Comparison of ENCODE assay signal across 29 cellular contexts in the genomic region with DNA sequence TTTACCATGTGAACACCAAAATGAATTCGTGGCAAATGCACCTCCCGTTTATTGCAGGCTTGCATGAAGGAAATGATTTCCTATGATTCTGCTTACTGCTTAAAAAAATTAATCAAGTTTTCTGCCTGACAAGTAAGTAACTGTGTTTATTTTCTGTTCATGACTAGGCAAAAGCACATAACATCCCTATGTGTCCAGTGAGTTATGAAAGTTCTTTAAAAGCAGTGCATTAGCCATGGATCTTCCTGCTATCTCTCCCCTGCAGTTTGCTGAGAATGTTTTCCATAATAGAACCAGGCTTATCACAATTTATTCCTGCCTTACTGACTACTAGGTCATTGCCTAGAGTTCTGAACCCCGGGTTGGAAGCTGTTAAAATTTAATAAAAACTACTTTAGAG. TPM values are rescaled to one million over a fixed set of nuclear protein-coding genes. Genes with fewer than 3 reads are reported as not detected.
A peak's percentile ranks its signal among the peaks of the same experiment; 100 is the strongest.
DNase-seq lines count a peak whose midpoint lies in the region; ATAC-seq, FAIRE-seq and TF ChIP-seq lines count a peak whose summit lies in the region.
"Had no signal": no experiment of that assay in that cellular context is flagged by ENCODE, and none has a peak within 500 bp of the region (broad histone marks: within the 10 kb centered on the region; RNA-seq: fewer than 3 reads in every experiment).

No MANE protein-coding gene starts in this region.

- peak overlapping the region in 1 of 7 donors; percentile 12 for H3K4me3 Mint-ChIP-seq in CD8-positive, alpha-beta memory T cell
- H3K4me3 Mint-ChIP-seq: activated CD4-positive, alpha-beta memory T cell treated with anti-CD3 and anti-CD28 coated beads for 36 hours; GM23338 had no signal

- no peaks in the 10 kb centered on the region for H3K9me2 ChIP-seq in Karpas-422 (replicated peaks; ENCODE audit: insufficient read depth, low read length)

- TF ChIP-seq RAD21 in A549 (conservative IDR thresholded peaks at IDR 0.05 in 1 of 2, IDR thresholded peaks at IDR 0.05 in 1 of 2) (no peak), K562 (CRISPR knock-in tag; conservative IDR thresholded peaks at IDR 0.05 in 1 of 2, IDR thresholded peaks at IDR 0.05 in 1 of 2) (no peak), liver (IDR thresholded peaks at IDR 0.05) (no peak)

- in situ Hi-C loops in K562 (cut with MboI): no loop called here

- DNase-seq in A549 (ENCODE audit: low read depth in 1 of 2, low spot score in 1 of 2): no peak
- no peak for DNase-seq in CD8-positive, alpha-beta memory T cell
- DNase-seq in K562 (ENCODE audit: extremely low read depth in 1 of 4, low spot score in 3 of 4): peak in 3 of 4 experiments; percentile 4 to 27 (median 7)
- no peak for DNase-seq in foreskin melanocyte
- DNase-seq in ovary: no peak
- no peak for DNase-seq in Karpas-422
- DNase-seq: activated CD4-positive, alpha-beta memory T cell treated with anti-CD3 and anti-CD28 coated beads for 36 hours; activated CD4-positive, CD25-positive, alpha-beta regulatory T cell treated with anti-CD3 and anti-CD28 coated beads, Interleukin-2, amount 50 U/mL, for 72 hours; activated CD8-positive, alpha-beta memory T cell treated with anti-CD3 and anti-CD28 coated beads, Interleukin-2, amount 50 U/mL, for 4 hours; activated effector memory CD4-positive, alpha-beta T cell treated with anti-CD3 and anti-CD28 coated beads, Interleukin-2, amount 50 U/mL, for 16 hours; central memory CD4-positive, alpha-beta T cell; dermis blood vessel endothelial cell; EL; NCI-H1092 treated with DMSO at 0.1 percent for 48 hours; NCI-H187; NCI-H2171 treated with DMSO at 0.1 percent for 48 hours; NK-92 treated with Interleukin-12 subunit alpha and Interleukin-12 subunit beta, amount 100 ng/mL, for 24 hours; sigmoid colon; SJCRH30; stimulated activated naive CD4-positive, alpha-beta T cell had no signal

- H3K9ac ChIP-seq in K562 (ENCODE audit: insufficient read depth in 1 of 2, low read depth in 2 of 2, low read length in 2 of 2): no peak overlapping the region
- H3K9ac ChIP-seq in liver (ENCODE audit: low read depth in 1 of 2, low read length in 2 of 2): peak overlapping the region; percentile 72 to 94
- no peak overlapping the region for H3K9ac ChIP-seq in Karpas-422 (ENCODE audit: low read length)

- H3K4me3 ChIP-seq in A549 (no peak overlapping the region), K562 (no peak overlapping the region), liver (ENCODE audit: low read depth in 1 of 3, low read length in 3 of 3) (peak overlapping the region; percentile 60 to 77 (median 63)), ovary (no peak overlapping the region), Karpas-422 (ENCODE audit: low read length) (no peak overlapping the region)
- no peak overlapping the region for H3K4me3 ChIP-seq in CD8-positive, alpha-beta memory T cell (ENCODE audit: low read length)
- H3K4me3 ChIP-seq: BLaER1 treated with 17β-estradiol and CSF1 and Interleukin-3, amounts not matched to agents 10 nM and 100 nM; GM12878; GM23338; sigmoid colon; SJCRH30; suprapubic skin had no signal

- H3K9me3 ChIP-seq in A549: no peaks in the 10 kb centered on the region
- H3K9me3 ChIP-seq in CD8-positive, alpha-beta memory T cell (ENCODE audit: low read length): no peaks in the 10 kb centered on the region
- no peaks in the 10 kb centered on the region for H3K9me3 ChIP-seq in K562 (replicated peaks; ENCODE audit: control insufficient read depth, insufficient read depth, low read depth, low read length)
- H3K9me3 ChIP-seq in liver (ENCODE audit: control insufficient read depth in 4 of 4, low read length in 3 of 4): no peaks in the 10 kb centered on the region
- no peaks in the 10 kb centered on the region for H3K9me3 ChIP-seq in ovary
- no peaks in the 10 kb centered on the region for H3K9me3 ChIP-seq in Karpas-422 (ENCODE audit: low read length)
- H3K9me3 ChIP-seq: prostate gland, sigmoid colon, SJCRH30, suprapubic skin had no signal

- H3K4me1 ChIP-seq in A549: peaks cover 25% of the 10 kb centered on the region
- H3K4me1 ChIP-seq in CD8-positive, alpha-beta memory T cell (ENCODE audit: insufficient read depth, low read length): peaks cover 58% of the 10 kb centered on the region
- peaks cover 0 to 45% of the 10 kb centered on the region in 2 experiments; a peak in 3 of 5 replicates for H3K4me1 ChIP-seq in K562 (replicated peaks in 1 of 2; ENCODE audit: control insufficient read depth in 2 of 2, insufficient read depth in 2 of 2, low read length in 2 of 2)
- H3K4me1 ChIP-seq in liver (ENCODE audit: control insufficient read depth in 4 of 4, insufficient read depth in 4 of 4, low read length in 3 of 4): peaks cover 5 to 40% (median 22%) of the 10 kb centered on the region in 4 donors
- no peaks in the 10 kb centered on the region for H3K4me1 ChIP-seq in ovary (ENCODE audit: insufficient read depth)
- H3K4me1 ChIP-seq in Karpas-422 (ENCODE audit: low read length): peaks cover 5% of the 10 kb centered on the region
- H3K4me1 ChIP-seq: prostate gland, sigmoid colon, suprapubic skin had no signal

- POLR2A ChIA-PET in A549 (lab: Yijun Ruan, JAX): no interaction called here
- POLR2A ChIA-PET in CD8-positive, alpha-beta memory T cell (lab: Charles Lee): no interaction called here
- POLR2A ChIA-PET in K562 (lab: Yijun Ruan, JAX): no interaction called here

- TF ChIP-seq CTCF in A549 (IDR thresholded peaks at IDR 0.05) (no peak), K562 (IDR thresholded peaks at IDR 0.05 in 2 of 3, conservative IDR thresholded peaks at IDR 0.05 in 1 of 3; ENCODE audit: insufficient read depth in 2 of 3, low read depth in 1 of 3, low read length in 3 of 3) (no peak), liver (IDR thresholded peaks at IDR 0.05; ENCODE audit: low read depth, low read length, missing input control) (no peak), ovary (IDR thresholded peaks at IDR 0.05) (no peak)

- H2AFZ ChIP-seq in K562 (ENCODE audit: low read depth, low read length) (no peak overlapping the region), Karpas-422 (ENCODE audit: low read length) (no peak overlapping the region)

- intact Hi-C loops in K562 (cut with micrococcal nuclease) (loop anchor here (2.0 kb wide), 1 partner anchor 33 kb away; a partner anchor contains a TSS), ovary (cut with DNase I) (no loop called here)

- peaks cover 81 to 100% (median 96%) of the 10 kb centered on the region in 3 donors for H3K4me1 Mint-ChIP-seq in CD8-positive, alpha-beta memory T cell

- peak overlapping the region; percentile 75 for H3K4me2 ChIP-seq in A549
- H3K4me2 ChIP-seq in K562 (ENCODE audit: insufficient read depth, low read length): peak overlapping the region; percentile 30
- no peak overlapping the region for H3K4me2 ChIP-seq in Karpas-422 (ENCODE audit: low read depth, low read length, poor library complexity, severe bottlenecking)
- H3K4me2 ChIP-seq: GM23338 had no signal

- H3K27ac ChIP-seq in A549 (peak overlapping the region in 1 of 2 experiments; percentile 62; a peak in 3 of 6 replicates), K562 (ENCODE audit: extremely low read depth, low read depth, low read length) (no peak overlapping the region; the same call in 2 of the 3 replicates), liver (ENCODE audit: low read depth in 1 of 2, low read length in 2 of 2) (peak overlapping the region; percentile 28 to 77), ovary (no peak overlapping the region), Karpas-422 (ENCODE audit: low read length) (no peak overlapping the region)
- no peak overlapping the region for H3K27ac ChIP-seq in CD8-positive, alpha-beta memory T cell (ENCODE audit: low read depth, low read length)
- H3K27ac ChIP-seq: prostate gland, sigmoid colon, SJCRH30, suprapubic skin had no signal

- TF ChIP-seq EP300 in A549 (IDR thresholded peaks at IDR 0.05) (no peak), K562 (IDR thresholded peaks at IDR 0.05; ENCODE audit: low read length) (peak; percentile 11; the same call in 1 of the 2 replicates), ovary (IDR thresholded peaks at IDR 0.05) (no peak)

- no peaks in the 10 kb centered on the region for H3K36me3 ChIP-seq in CD8-positive, alpha-beta memory T cell (ENCODE audit: insufficient read depth, low read length)
- H3K36me3 ChIP-seq in K562 (ENCODE audit: control insufficient read depth, insufficient read depth, low read length) (no peaks in the 10 kb centered on the region), liver (ENCODE audit: control insufficient read depth in 4 of 4, insufficient read depth in 3 of 4, low read depth in 1 of 4, low read length in 3 of 4) (no peaks in the 10 kb centered on the region), ovary (no peaks in the 10 kb centered on the region), Karpas-422 (ENCODE audit: insufficient read depth, low read length) (no peaks in the 10 kb centered on the region)
- H3K36me3 ChIP-seq: prostate gland, sigmoid colon, SJCRH30, suprapubic skin had no signal

- H4K20me1 ChIP-seq in K562 (replicated peaks; ENCODE audit: control insufficient read depth, insufficient read depth, low read length) (no peaks in the 10 kb centered on the region), Karpas-422 (ENCODE audit: insufficient read depth, low read depth, low read length) (no peaks in the 10 kb centered on the region)
- H4K20me1 ChIP-seq: BLaER1 treated with 17β-estradiol and CSF1 and Interleukin-3, amounts not matched to agents 10 nM and 100 nM had no signal

- WGBS in A549 (ENCODE audit: missing lambda C conversion rate): 53% methylated on average over 3 of the region's 3 CpGs
- WGBS in K562 (ENCODE audit: insufficient coverage, low coverage, missing lambda C conversion rate): 0% methylated on average over 3 of the region's 3 CpGs
- WGBS in liver: 14% methylated on average over 3 of the region's 3 CpGs
- WGBS in ovary, 3 donors: 20 to 48% (median 23%) methylated on average over 3 of the region's 3 CpGs

- no peaks in the 10 kb centered on the region for H3K27me3 ChIP-seq in CD8-positive, alpha-beta memory T cell (ENCODE audit: insufficient read depth, low read length, poor library complexity, severe bottlenecking)
- H3K27me3 ChIP-seq in K562 (ENCODE audit: control insufficient read depth in 2 of 2, insufficient read depth in 2 of 2, low read length in 2 of 2): no peaks in the 10 kb centered on the region
- H3K27me3 ChIP-seq in liver (ENCODE audit: control insufficient read depth in 4 of 4, insufficient read depth in 4 of 4, low read length in 3 of 4): no peaks in the 10 kb centered on the region
- H3K27me3 ChIP-seq in ovary: no peaks in the 10 kb centered on the region
- no peaks in the 10 kb centered on the region for H3K27me3 ChIP-seq in Karpas-422 (ENCODE audit: low read length)
- H3K27me3 ChIP-seq: BLaER1 treated with 17β-estradiol and CSF1 and Interleukin-3, amounts not matched to agents 10 nM and 100 nM; sigmoid colon; SJCRH30; suprapubic skin had no signal

- H3K27me3 Mint-ChIP-seq in CD8-positive, alpha-beta memory T cell: no peaks in the 10 kb centered on the region
- H3K27me3 Mint-ChIP-seq: activated CD4-positive, alpha-beta memory T cell treated with anti-CD3 and anti-CD28 coated beads for 36 hours had no signal

- ATAC-seq in A549 (peak in 1 of 2 experiments; percentile 48; a peak in 2 of 6 replicates), K562 (peak; percentile 67), GM19455 (IDR thresholded peaks at IDR 0.05; ENCODE audit: unreplicated experiment) (no peak)
- ATAC-seq: GM12878, GM23338 had no signal

- FAIRE-seq in A549 (lab: Jason Lieb, UNC) (no peak), K562 (lab: Jason Lieb, UNC) (peak; percentile 37)
- FAIRE-seq: D721Med, GM12878, RCC 7860 had no signal

- H3K36me3 Mint-ChIP-seq in CD8-positive, alpha-beta memory T cell: peaks cover 0 to 7% (median 0%) of the 10 kb centered on the region in 3 donors
- H3K36me3 Mint-ChIP-seq: activated CD4-positive, alpha-beta memory T cell treated with anti-CD3 and anti-CD28 coated beads for 36 hours had no signal

- H3K79me2 ChIP-seq in K562 (ENCODE audit: control insufficient read depth, insufficient read depth, low read length) (no peaks in the 10 kb centered on the region), Karpas-422 (ENCODE audit: low read length) (no peaks in the 10 kb centered on the region)

- CTCF ChIA-PET in A549 (lab: Yijun Ruan, JAX) (interaction anchor here (1.0 kb wide), 1 partner anchor 8 kb away, joined by 3 read pairs; no protein-coding TSS in a partner anchor), K562 (lab: Yijun Ruan, JAX; ENCODE audit: low intra/inter-chr PET ratio) (no interaction called here)
- CTCF ChIA-PET in CD8-positive, alpha-beta memory T cell (lab: Charles Lee): no interaction called here

- peaks cover 2% of the 10 kb centered on the region for H3K9me1 ChIP-seq in K562 (ENCODE audit: control insufficient read depth, insufficient read depth, low read length)

- no peaks in the 10 kb centered on the region for H3K9me3 Mint-ChIP-seq in CD8-positive, alpha-beta memory T cell
- H3K9me3 Mint-ChIP-seq: activated CD4-positive, alpha-beta memory T cell treated with anti-CD3 and anti-CD28 coated beads for 36 hours; GM23338 had no signal

- H3K27ac Mint-ChIP-seq in CD8-positive, alpha-beta memory T cell: peak overlapping the region in 6 of 8 donors; percentile 65 to 88 (median 80)
- H3K27ac Mint-ChIP-seq: activated CD4-positive, alpha-beta memory T cell treated with anti-CD3 and anti-CD28 coated beads for 36 hours; GM23338 had no signal

- TF ChIP-seq POLR2A in A549 (IDR thresholded peaks at IDR 0.05; ENCODE audit: low read length) (no peak), K562 (conservative IDR thresholded peaks at IDR 0.05) (no peak), ovary (IDR thresholded peaks at IDR 0.05) (no peak)

- BruUV-seq in K562 (replicated peaks; lab: Mats Ljungman, UMichigan): no TSS peak

RNA-seq across cellular contexts. Expression of a gene that starts 20.4 kb away (rescaled TPM):
- 0.03 TPM in 2 replicates for polyA plus RNA-seq in A549 (2011; rRNA removed)
- under 0.01 TPM in 1 of 2 replicates, not detected in the other for polyA plus RNA-seq in A549 (2012; cell fraction: cytosol; rRNA removed)
- not detected in 2 replicates for polyA plus RNA-seq in A549 (2012; cell fraction: nucleus; rRNA removed)
- not detected in 3 replicates for polyA plus RNA-seq in A549 (2017; fragmentation: RNase III; extraction: RNeasy Plus Mini Kit Qiagen cat#74134 plus additional on column Dnase treatment)
- not detected in 2 replicates for polyA minus RNA-seq in A549 (2011; rRNA and poly(A)+ RNA removed)
- total RNA-seq in CD8-positive, alpha-beta memory T cell: 10 to 100 TPM; 15.2 to 16.1 TPM
- 40.4 TPM for polyA plus RNA-seq in CD8-positive, alpha-beta memory T cell
- total RNA-seq in K562 (2011; cell fraction: chromatin; rRNA removed; ENCODE audit: low replicate concordance): not detected in 2 replicates
- total RNA-seq in K562 (2011; cell fraction: nucleolus; rRNA removed): not detected in 2 replicates
- not detected in 2 replicates for total RNA-seq in K562 (2011; cell fraction: nucleoplasm; rRNA removed)
- total RNA-seq in K562 (2014; rRNA removed): 0.04 TPM in 1 of 2 replicates, not detected in the other
- total RNA-seq in K562 (2014; rRNA removed; fragmentation: Illumina TruSeq; extraction: Trizol): 0.03 TPM in 1 of 2 replicates, not detected in the other
- 0.11 and 0.26 TPM in 2 replicates for total RNA-seq in K562 (2015; rRNA removed; fragmentation: Illumina TruSeq; extraction: Trizol)
- 0.04 TPM in 2 replicates for total RNA-seq in K562 (2021)
- polyA plus RNA-seq in K562 (2011; rRNA removed): not detected in 2 replicates
- not detected in 2 replicates for polyA plus RNA-seq in K562 (2011; cell fraction: cytosol; rRNA removed)
- not detected in 2 replicates for polyA plus RNA-seq in K562 (2011; cell fraction: nucleus; rRNA removed)
- polyA plus RNA-seq in K562 (2012): 0.05 and 0.14 TPM in 2 replicates
- polyA plus RNA-seq in K562 (2014; fragmentation: Illumina TruSeq; extraction: Trizol): not detected in 2 replicates
- polyA plus RNA-seq in K562 (2014; fragmentation: Nextera tagmentation; extraction: Ambion mirVana): under 1 TPM in 1 of 2 experiments, not detected in 1; 0.03 TPM
- polyA plus RNA-seq in K562 (2014; rRNA removed): not detected in 2 replicates
- polyA minus RNA-seq in K562 (2011; rRNA and poly(A)+ RNA removed): not detected in 2 replicates
- polyA minus RNA-seq in K562 (2011; cell fraction: cytosol; rRNA and poly(A)+ RNA removed): not detected in 2 replicates
- not detected in 2 replicates for polyA minus RNA-seq in K562 (2011; cell fraction: nucleus; rRNA and poly(A)+ RNA removed)
- 1 to 10 TPM; 2.3 to 4.5 TPM for total RNA-seq in liver
- polyA plus RNA-seq in liver: 1 to 10 TPM in 1 of 2 donors, under 1 TPM in 1; 0.72 to 1.0 TPM
- total RNA-seq in ovary: 1 to 10 TPM in 2 of 7 donors, under 1 TPM in 5; 0.40 to 1.7 (median 0.70) TPM
- 1 to 10 TPM in 1 of 2 donors, under 1 TPM in 1; 0.19 to 2.2 TPM for polyA plus RNA-seq in ovary
- total RNA-seq in Karpas-422 (2014; rRNA removed; shearing (Covaris generic); ENCODE audit: low replicate concordance): 4.4 and 8.1 TPM in 2 replicates
- total RNA-seq: dermis blood vessel endothelial cell, GM23338 had no signal
- polyA plus RNA-seq: GM23338 had no signal

RNA-seq across cellular contexts. Expression of a gene that starts 32.4 kb away (rescaled TPM):
- polyA plus RNA-seq in A549 (2011; rRNA removed) (37.3 and 38.3 TPM in 2 replicates), A549 (2017; fragmentation: RNase III; extraction: RNeasy Plus Mini Kit Qiagen cat#74134 plus additional on column Dnase treatment) (12.3 to 15.8 TPM (median 15.5 TPM) in 3 replicates), K562 (2011; rRNA removed) (14.0 and 15.1 TPM in 2 replicates), K562 (2014; fragmentation: Illumina TruSeq; extraction: Trizol) (7.8 and 7.9 TPM in 2 replicates), K562 (2014; fragmentation: Nextera tagmentation; extraction: Ambion mirVana) (1 to 10 TPM; 1.6 to 2.9 TPM), K562 (2014; rRNA removed) (6.5 and 7.6 TPM in 2 replicates), liver (10 to 100 TPM in 1 of 2 donors, 1 to 10 TPM in 1; 2.8 to 11.3 TPM), ovary (10 to 100 TPM; 12.4 to 36.9 TPM)
- polyA plus RNA-seq in A549 (2012; cell fraction: cytosol; rRNA removed): 4.6 and 5.5 TPM in 2 replicates
- polyA plus RNA-seq in A549 (2012; cell fraction: nucleus; rRNA removed): 6.9 and 15.2 TPM in 2 replicates
- 18.2 and 20.1 TPM in 2 replicates for polyA minus RNA-seq in A549 (2011; rRNA and poly(A)+ RNA removed)
- 10 to 100 TPM; 12.4 to 13.0 TPM for total RNA-seq in CD8-positive, alpha-beta memory T cell
- polyA plus RNA-seq in CD8-positive, alpha-beta memory T cell: 27.7 TPM
- 11.5 and 32.3 TPM in 2 replicates for total RNA-seq in K562 (2011; cell fraction: chromatin; rRNA removed; ENCODE audit: low replicate concordance)
- total RNA-seq in K562 (2011; cell fraction: nucleolus; rRNA removed): 9.7 and 12.8 TPM in 2 replicates
- 19.5 and 23.9 TPM in 2 replicates for total RNA-seq in K562 (2011; cell fraction: nucleoplasm; rRNA removed)
- total RNA-seq in K562 (2014; rRNA removed) (6.9 and 12.4 TPM in 2 replicates), K562 (2014; rRNA removed; fragmentation: Illumina TruSeq; extraction: Trizol) (9.2 and 9.4 TPM in 2 replicates), K562 (2015; rRNA removed; fragmentation: Illumina TruSeq; extraction: Trizol) (14.6 and 15.0 TPM in 2 replicates), K562 (2021) (6.8 and 7.3 TPM in 2 replicates), liver (10 to 100 TPM; 13.0 to 20.8 TPM), ovary (10 to 100 TPM; 17.4 to 63.4 (median 22.7) TPM)
- polyA plus RNA-seq in K562 (2011; cell fraction: cytosol; rRNA removed): 4.3 and 9.1 TPM in 2 replicates
- 10.0 and 14.7 TPM in 2 replicates for polyA plus RNA-seq in K562 (2011; cell fraction: nucleus; rRNA removed)
- 10.4 and 20.1 TPM in 2 replicates for polyA plus RNA-seq in K562 (2012)
- polyA minus RNA-seq in K562 (2011; rRNA and poly(A)+ RNA removed): 17.3 and 21.2 TPM in 2 replicates
- polyA minus RNA-seq in K562 (2011; cell fraction: cytosol; rRNA and poly(A)+ RNA removed): 8.4 and 10.6 TPM in 2 replicates
- 12.8 and 14.8 TPM in 2 replicates for polyA minus RNA-seq in K562 (2011; cell fraction: nucleus; rRNA and poly(A)+ RNA removed)
- total RNA-seq in Karpas-422 (2014; rRNA removed; shearing (Covaris generic); ENCODE audit: low replicate concordance): 20.3 and 33.4 TPM in 2 replicates

Comparison
In these comparisons a context has a peak if more than half of its experiments do, and no peak if none do; other contexts are left out.
1. DNase-seq: peak in K562 (3 of 4); none in A549 (0 of 2), CD8-positive, alpha-beta memory T cell (0 of 5), foreskin melanocyte (single experiment), ovary (0 of 5) and Karpas-422 (single experiment).
2. H3K27ac ChIP-seq: peak in liver (2 of 2); none in CD8-positive, alpha-beta memory T cell (single experiment), K562 (single experiment), ovary (0 of 2) and Karpas-422 (single experiment).
3. H3K4me3 ChIP-seq: peak in liver (3 of 3); none in A549 (single experiment), CD8-positive, alpha-beta memory T cell (single experiment), K562 (single experiment), ovary (single experiment) and Karpas-422 (single experiment).
4. H3K9ac ChIP-seq: peak in liver (2 of 2); none in K562 (0 of 2) and Karpas-422 (single experiment).